Comparison of ENCODE assay signal across 9 cellular contexts in the genomic region with DNA sequence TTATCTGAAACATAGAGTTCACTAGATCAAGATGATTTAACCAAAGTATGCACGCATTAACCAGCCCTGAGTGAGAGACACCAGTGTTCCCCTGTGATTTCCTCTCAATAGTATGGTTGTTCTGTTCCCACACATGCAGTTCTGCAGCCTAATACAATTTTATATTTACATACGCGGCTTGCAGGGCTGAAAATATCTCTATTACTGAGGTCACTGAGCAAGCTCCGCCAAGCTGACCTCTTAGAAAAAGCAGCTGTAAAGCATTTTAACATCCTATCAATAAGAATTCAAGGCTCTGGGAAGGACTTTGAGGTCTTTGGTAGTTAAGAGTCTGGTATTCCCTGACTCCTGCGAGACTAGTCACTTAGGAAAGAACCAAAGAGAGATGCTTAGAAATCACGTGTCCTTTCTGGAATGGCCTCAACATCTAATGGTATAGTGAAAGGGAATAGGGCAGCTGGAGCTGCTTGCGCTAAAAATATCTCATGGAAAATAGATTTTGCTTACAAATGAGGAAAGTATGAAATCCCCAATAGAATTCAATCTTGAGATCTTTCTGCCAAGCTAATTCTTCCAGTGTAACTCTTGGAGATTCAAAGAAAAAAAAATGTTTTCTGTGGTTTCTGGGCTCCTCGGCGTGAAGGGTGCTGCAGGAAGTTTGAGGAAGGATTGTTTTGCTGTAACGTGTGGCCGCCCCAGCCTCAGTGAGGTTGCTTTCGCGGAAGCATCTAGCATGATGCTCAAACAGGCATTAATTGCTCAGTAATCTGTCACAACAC. TPM values are rescaled to one million over a fixed set of nuclear protein-coding genes. Genes with fewer than 3 reads are reported as not detected.
DNase-seq lines count a peak whose midpoint lies in the region; ATAC-seq and TF ChIP-seq lines count a peak whose summit lies in the region.
"Had no signal": no experiment of that assay in that cellular context is flagged by ENCODE, and none has a peak within 500 bp of the region (broad histone marks: within the 10 kb centered on the region; RNA-seq: fewer than 3 reads in every experiment).

No MANE protein-coding gene starts in this region.

- no peaks in the 10 kb centered on the region for H3K9me2 ChIP-seq in PC-3 (replicated peaks; ENCODE audit: low read length)

- no peaks in the 10 kb centered on the region for H3K27me3 Mint-ChIP-seq in Calu3 (ENCODE audit: unreplicated experiment)

- CTCF ChIA-PET in Calu3 (lab: Charles Lee): interaction anchor here (0.6 to 0.7 kb wide), 2 partner anchors 9 to 246 kb away, joined by 3 to 4 read pairs; no protein-coding TSS in a partner anchor
- CTCF ChIA-PET in PC-3 (lab: Charles Lee): no interaction called here

- BruUV-seq in Calu3 (replicated peaks; lab: Mats Ljungman, UMichigan): no TSS peak
- BruUV-seq in PC-3 (replicated peaks; lab: Mats Ljungman, UMichigan): no TSS peak

- DNase-seq in fibroblast of the conjunctiva (ENCODE audit: low read depth) (peak; percentile 92), Calu3 (no peak), PC-3 (no peak), GF-D8 (lab: John Stamatoyannopoulos, UW) (no peak)

- H3K9me3 Mint-ChIP-seq in Calu3 (ENCODE audit: low read depth, unreplicated experiment): no peaks in the 10 kb centered on the region

- H3K36me3 ChIP-seq in PC-3 (ENCODE audit: low read depth, low read length): no peaks in the 10 kb centered on the region

- no peaks in the 10 kb centered on the region for H3K79me2 ChIP-seq in PC-3 (ENCODE audit: low read length)

- TF ChIP-seq CTCF in WI38 (IDR thresholded peaks at IDR 0.05; ENCODE audit: low read depth, low read length) (no peak), Calu3 (IDR thresholded peaks at IDR 0.05; ENCODE audit: unreplicated experiment) (no peak), PC-3 (conservative IDR thresholded peaks at IDR 0.05; ENCODE audit: low read depth, low read length) (no peak)

- H3K36me3 Mint-ChIP-seq in Calu3 (ENCODE audit: insufficient read depth, unreplicated experiment): no peaks in the 10 kb centered on the region

- no peak overlapping the region for H3K9ac ChIP-seq in PC-3 (ENCODE audit: low read length)

- no peaks in the 10 kb centered on the region for H3F3A ChIP-seq in PC-3 (ENCODE audit: low read length, unreplicated experiment)

- no peaks in the 10 kb centered on the region for H3K4me1 Mint-ChIP-seq in Calu3 (ENCODE audit: low read depth, unreplicated experiment)

- POLR2A ChIA-PET in PC-3 (lab: Charles Lee; ENCODE audit: unreplicated experiment): no interaction called here

- peak; percentile 84 for ATAC-seq in GM18511 (IDR thresholded peaks at IDR 0.05; ENCODE audit: unreplicated experiment)
- peak; percentile 66 for ATAC-seq in HG03064 (IDR thresholded peaks at IDR 0.05; ENCODE audit: low read depth, unreplicated experiment)
- ATAC-seq in PC-3: no peak
- ATAC-seq: left colon had no signal

- H3K4me2 ChIP-seq in PC-3 (ENCODE audit: low read length): no peak overlapping the region

- no peaks in the 10 kb centered on the region for H3K9me3 ChIP-seq in PC-3 (ENCODE audit: low read length)

- no peak overlapping the region for H3K27ac Mint-ChIP-seq in Calu3 (ENCODE audit: unreplicated experiment)

- no peaks in the 10 kb centered on the region; the same call in 1 of the 2 replicates for H3K4me1 ChIP-seq in PC-3 (ENCODE audit: insufficient read depth, low read length)

- intact Hi-C loops in Calu3 (cut with micrococcal nuclease; ENCODE audit: unreplicated experiment): no loop called here
- intact Hi-C loops in PC-3 (cut with micrococcal nuclease): no loop called here

- no peaks in the 10 kb centered on the region; the same call in 1 of the 2 replicates for H4K20me1 ChIP-seq in PC-3 (ENCODE audit: low read length)

- H3K4me3 Mint-ChIP-seq in Calu3 (ENCODE audit: low read depth, unreplicated experiment): no peak overlapping the region

- H3K27ac ChIP-seq in skin epidermis (peak overlapping the region in 18 of 21 experiments; percentile 8 to 79 (median 58)), PC-3 (ENCODE audit: low read length) (no peak overlapping the region)

- no peaks in the 10 kb centered on the region for H3K27me3 ChIP-seq in PC-3 (ENCODE audit: low read length)

- no peak overlapping the region for H2AFZ ChIP-seq in PC-3 (ENCODE audit: low read length)

- H3K4me3 ChIP-seq in WI38 (ENCODE audit: low read depth, low read length): peak overlapping the region; percentile 51
- no peak overlapping the region for H3K4me3 ChIP-seq in skin epidermis
- H3K4me3 ChIP-seq in PC-3 (ENCODE audit: low read length): no peak overlapping the region

RNA-seq across cellular contexts. Expression of a gene that starts 59.2 kb away (rescaled TPM):
- total RNA-seq in Calu3 (2022) (7.2 and 11.9 TPM in 2 replicates), PC-3 (2014; rRNA removed) (23.1 and 38.5 TPM in 2 replicates)
